In genomic region chr5:142178651-142179050, GRCh38 we compare ENCODE assay signal across 18 cellular contexts.
A peak's percentile ranks its signal among the peaks of the same experiment; 100 is the strongest.
DNase-seq lines count a peak whose midpoint lies in the region; ATAC-seq and TF ChIP-seq lines count a peak whose summit lies in the region.
"Had no signal": no experiment of that assay in that cellular context is flagged by ENCODE, and none has a peak within 500 bp of the region (broad histone marks: within the 10 kb centered on the region; RNA-seq: fewer than 3 reads in every experiment).

No MANE protein-coding gene starts in this region.

- H3K79me2 ChIP-seq in mesendoderm (ENCODE audit: control insufficient read depth, insufficient read depth, low read length) = no peaks in the 10 kb centered on the region
- H3K79me2 ChIP-seq in trophoblast cell (ENCODE audit: control insufficient read depth, insufficient read depth, low read length, poor library complexity) = no peaks in the 10 kb centered on the region
- H3K79me2 ChIP-seq in PC-9 (ENCODE audit: low read depth) = no peaks in the 10 kb centered on the region

- H4K8ac ChIP-seq in mesendoderm (ENCODE audit: low read depth, low read length) = no peak overlapping the region
- no peak overlapping the region for H4K8ac ChIP-seq in trophoblast cell (ENCODE audit: low read depth, low read length)

- H4K20me1 ChIP-seq in PC-9 (ENCODE audit: insufficient read depth) = no peaks in the 10 kb centered on the region
- H4K20me1 ChIP-seq: BLaER1 had no signal

- H3K27ac ChIP-seq in mesendoderm (ENCODE audit: low read depth, low read length) (no peak overlapping the region), trophoblast cell (ENCODE audit: low read depth, low read length) (no peak overlapping the region), PC-9 (no peak overlapping the region)
- H3K27ac ChIP-seq: 22Rv1, BLaER1, C4-2B, GM23248 had no signal

- POLR2A ChIA-PET in PC-9 (lab: Charles Lee; ENCODE audit: unreplicated experiment) = no interaction called here

- no peak overlapping the region for H2BK12ac ChIP-seq in trophoblast cell (ENCODE audit: low read length)

- H3K4me3 ChIP-seq in mesendoderm (ENCODE audit: low read length) (no peak overlapping the region), trophoblast cell (ENCODE audit: low read depth, low read length) (no peak overlapping the region), PC-9 (no peak overlapping the region)
- H3K4me3 ChIP-seq: BLaER1, GM23248 had no signal

- H2BK5ac ChIP-seq in mesendoderm (ENCODE audit: low read length) = no peak overlapping the region
- peak overlapping the region; percentile 68 for H2BK5ac ChIP-seq in trophoblast cell (ENCODE audit: low read depth, low read length, poor library complexity)

- H3K23ac ChIP-seq in mesendoderm (ENCODE audit: low read length) (no peak overlapping the region), trophoblast cell (ENCODE audit: low read length) (no peak overlapping the region)

- ATAC-seq in GM19467 (IDR thresholded peaks at IDR 0.05; ENCODE audit: unreplicated experiment) = no peak
- ATAC-seq: CD8-positive, alpha-beta T cell; HCT116 had no signal

- no peak overlapping the region for H2BK15ac ChIP-seq in mesendoderm (replicated peaks; ENCODE audit: low read depth)

- no peak overlapping the region for H4K12ac ChIP-seq in trophoblast cell (ENCODE audit: low read depth, low read length)

- H3K56ac ChIP-seq in mesendoderm (ENCODE audit: low read length) = peak overlapping the region; percentile 6

- H3K36me3 ChIP-seq in mesendoderm (ENCODE audit: control insufficient read depth, insufficient read depth, low read length) (no peaks in the 10 kb centered on the region), trophoblast cell (ENCODE audit: control insufficient read depth in 1 of 2, insufficient read depth in 2 of 2, low read length in 2 of 2) (no peaks in the 10 kb centered on the region), PC-9 (ENCODE audit: low read depth) (no peaks in the 10 kb centered on the region)
- H3K36me3 ChIP-seq: BLaER1 had no signal

- no peak overlapping the region for H3K18ac ChIP-seq in mesendoderm (ENCODE audit: low read length)
- H3K18ac ChIP-seq in trophoblast cell (ENCODE audit: low read length) = no peak overlapping the region

- H3K9me3 ChIP-seq in trophoblast cell (ENCODE audit: insufficient read depth, low read depth, low read length) (no peaks in the 10 kb centered on the region), PC-9 (ENCODE audit: insufficient read depth, low read depth) (no peaks in the 10 kb centered on the region)
- H3K9me3 ChIP-seq: BLaER1, Caco-2 had no signal

- H3K4me2 ChIP-seq in mesendoderm (ENCODE audit: low read length) (no peak overlapping the region), trophoblast cell (ENCODE audit: low read length) (no peak overlapping the region), PC-9 (no peak overlapping the region)

- no peaks in the 10 kb centered on the region for H3F3A ChIP-seq in PC-9 (ENCODE audit: insufficient read depth, low read depth)

- no peak overlapping the region for H4K91ac ChIP-seq in trophoblast cell (ENCODE audit: low read depth, low read length)

- no peaks in the 10 kb centered on the region for H3K9me2 ChIP-seq in PC-9 (ENCODE audit: insufficient read depth)

- H3K27me3 ChIP-seq in mesendoderm (ENCODE audit: insufficient read depth, low read length, poor library complexity) (no peaks in the 10 kb centered on the region), trophoblast cell (ENCODE audit: insufficient read depth, low read length) (no peaks in the 10 kb centered on the region), PC-9 (ENCODE audit: insufficient read depth, low read depth) (no peaks in the 10 kb centered on the region)
- H3K27me3 ChIP-seq: BLaER1 had no signal

- no CpG with 5 or more reads among the region's 7 CpGs for WGBS in mesendoderm (ENCODE audit: extremely low coverage, insufficient coverage, low lambda C conversion rate)
- WGBS in trophoblast cell (ENCODE audit: extremely low coverage, insufficient coverage, insufficient read length) = no CpG with 5 or more reads among the region's 7 CpGs

- DNase-seq in NCI-H2171 treated with DMSO at 0.1 percent for 48 hours (lab: John Stamatoyannopoulos, UW) (peak; percentile 28), NCI-H2171 (lab: John Stamatoyannopoulos, UW) (no peak), mesendoderm (no peak), trophoblast cell (no peak), NCI-H146 treated with DMSO at 0.1 percent for 48 hours (lab: John Stamatoyannopoulos, UW; ENCODE audit: unreplicated experiment) (no peak), PC-9 (no peak)
- DNase-seq: Caco-2; CD4-positive, CD25-positive, alpha-beta regulatory T cell; CD8-positive, alpha-beta T cell; DMS153; DND-41; GM23248; H9 had no signal

- H2AFZ ChIP-seq in trophoblast cell (ENCODE audit: insufficient read depth, low read length, poor library complexity) (no peak overlapping the region), PC-9 (no peak overlapping the region)
- H2AFZ ChIP-seq: GM23248 had no signal

- TF ChIP-seq CTCF in PC-9 (conservative IDR thresholded peaks at IDR 0.05) = no peak

- H4K5ac ChIP-seq in mesendoderm (ENCODE audit: low read length) = no peak overlapping the region

- H2AK5ac ChIP-seq in mesendoderm (ENCODE audit: low read length) (no peak overlapping the region), trophoblast cell (ENCODE audit: low read length) (no peak overlapping the region)

- H3K4me1 ChIP-seq in mesendoderm (ENCODE audit: control insufficient read depth, low read depth, low read length) = peaks cover 7% of the 10 kb centered on the region
- peaks cover 2 to 15% of the 10 kb centered on the region in 2 experiments for H3K4me1 ChIP-seq in trophoblast cell (ENCODE audit: control insufficient read depth in 1 of 2, insufficient read depth in 2 of 2, low read length in 2 of 2)
- H3K4me1 ChIP-seq in PC-9 (replicated peaks; ENCODE audit: insufficient read depth) = 0 out of 2 replicates have a peak, but pooled peaks cover 9% of the 10 kb centered on the region

- BruUV-seq in PC-9 (replicated peaks; lab: Mats Ljungman, UMichigan) = no TSS peak

- H3K9ac ChIP-seq in mesendoderm (ENCODE audit: low read length) (no peak overlapping the region), trophoblast cell (ENCODE audit: low read length) (no peak overlapping the region)
- H3K9ac ChIP-seq: BLaER1, GM23248 had no signal

- intact Hi-C loops in PC-9 (cut with micrococcal nuclease; ENCODE audit: unreplicated experiment) = no loop called here

- H3K79me1 ChIP-seq in mesendoderm (ENCODE audit: low read length) (no peaks in the 10 kb centered on the region), trophoblast cell (ENCODE audit: low read length) (peaks cover 16% of the 10 kb centered on the region)

- CTCF ChIA-PET in PC-9 (lab: Charles Lee) = no interaction called here

- no peak overlapping the region for H3K14ac ChIP-seq in trophoblast cell (ENCODE audit: low read length)

- H3K4ac ChIP-seq in mesendoderm (ENCODE audit: low read depth, low read length) (no peak overlapping the region), trophoblast cell (ENCODE audit: low read depth, low read length) (no peak overlapping the region)

- H2BK120ac ChIP-seq in mesendoderm (ENCODE audit: low read depth, low read length) (no peak overlapping the region), trophoblast cell (ENCODE audit: insufficient read depth, low read length, poor library complexity) (no peak overlapping the region)
